ENCODE assay signal across 9 cellular contexts in genomic region chr11:64849600-64850356, GRCh38. TPM values are rescaled to one million over a fixed set of nuclear protein-coding genes. Genes with fewer than 3 reads are reported as not detected.
DNase-seq lines count a peak whose midpoint lies in the region; ATAC-seq and TF ChIP-seq lines count a peak whose summit lies in the region.
"Had no signal": no experiment of that assay in that cellular context is flagged by ENCODE, and none has a peak within 500 bp of the region (broad histone marks: within the 10 kb centered on the region; RNA-seq: fewer than 3 reads in every experiment).

No MANE protein-coding gene starts in this region.

- peaks cover 64% of the 10 kb centered on the region for H3K4me1 Mint-ChIP-seq in Calu3 (ENCODE audit: low read depth, unreplicated experiment)

- peaks cover 56% of the 10 kb centered on the region for H3K36me3 Mint-ChIP-seq in Calu3 (ENCODE audit: insufficient read depth, unreplicated experiment)

- no peaks in the 10 kb centered on the region for H3K27me3 Mint-ChIP-seq in Calu3 (ENCODE audit: unreplicated experiment)

- H3K27ac Mint-ChIP-seq in Calu3 (ENCODE audit: unreplicated experiment), result peak overlapping the region; percentile 47

- no peak for ATAC-seq in HG03139 (IDR thresholded peaks at IDR 0.05; ENCODE audit: unreplicated experiment)

- no peaks in the 10 kb centered on the region for H3K9me3 Mint-ChIP-seq in Calu3 (ENCODE audit: low read depth, unreplicated experiment)

- TF ChIP-seq CTCF in Calu3 (IDR thresholded peaks at IDR 0.05; ENCODE audit: unreplicated experiment) (no peak), fibroblast of mammary gland (conservative IDR thresholded peaks at IDR 0.05; ENCODE audit: control insufficient read depth, insufficient read depth, low read depth, low read length) (no peak), retinal pigment epithelial cell (conservative IDR thresholded peaks at IDR 0.05; ENCODE audit: low read depth, low read length) (peak; percentile 2)

- BruUV-seq in Calu3 (replicated peaks; lab: Mats Ljungman, UMichigan), result no TSS peak

- H3K4me3 ChIP-seq in fibroblast of mammary gland (ENCODE audit: control insufficient read depth, low read depth, low read length) (no peak overlapping the region), retinal pigment epithelial cell (ENCODE audit: low read length) (no peak overlapping the region)

- no peak overlapping the region for H3K4me3 Mint-ChIP-seq in Calu3 (ENCODE audit: low read depth, unreplicated experiment)

- intact Hi-C loops in Calu3 (cut with micrococcal nuclease; ENCODE audit: unreplicated experiment), result loop anchor here (5.0 to 10.0 kb wide), 3 partner anchors 148 to 265 kb away; partner anchors contain the start of genes ARL2, BATF2, TM7SF2 and ZNHIT2

- CTCF ChIA-PET in Calu3 (lab: Charles Lee), result interaction anchor here (1.3 to 4.3 kb wide), 7 partner anchors 11 to 147 kb away, joined by 3 to 49 read pairs (median 14); partner anchors contain the start of genes BATF2 and EHD1

- DNase-seq in Calu3, result no peak
- DNase-seq in NCI-H446 (lab: John Stamatoyannopoulos, UW), result peak; percentile 60 to 91
- DNase-seq in fibroblast of mammary gland (ENCODE audit: low read depth), result peak; percentile 50
- no peak for DNase-seq in retinal pigment epithelial cell (ENCODE audit: low read depth)
- DNase-seq in D341Med (ENCODE audit: low spot score), result no peak
- no peak for DNase-seq in stimulated activated CD4-positive, alpha-beta T cell treated with anti-CD3 and anti-CD28 coated beads, Interleukin-1b, Interleukin-23, amount 100 ng/mL, for 48 hours
- DNase-seq in foreskin melanocyte, result no peak
- DNase-seq: T-helper 1 cell had no signal

RNA-seq across cellular contexts. Expression of gene CDC42BPG, which starts 5.3 kb away (rescaled TPM):
- total RNA-seq in Calu3 (2022), result 26.5 and 33.0 TPM in 2 replicates

RNA-seq across cellular contexts. Expression of gene EHD1, which starts 28.6 kb away (rescaled TPM):
- total RNA-seq in Calu3 (2022), result 92.8 and 101 TPM in 2 replicates

RNA-seq across cellular contexts. Expression of gene MEN1, which starts 39.4 kb away (rescaled TPM):
- 39.8 and 41.0 TPM in 2 replicates for total RNA-seq in Calu3 (2022)

RNA-seq across cellular contexts. Expression of gene MAP4K2, which starts 46.8 kb away (rescaled TPM):
- 17.0 and 17.4 TPM in 2 replicates for total RNA-seq in Calu3 (2022)

Comparison
In these comparisons a context has a peak if more than half of its experiments do, and no peak if none do; other contexts are left out.
1. DNase-seq: peak in NCI-H446 (2 of 2) and fibroblast of mammary gland (single experiment); none in Calu3 (single experiment), retinal pigment epithelial cell (single experiment), D341Med (single experiment), stimulated activated CD4-positive, alpha-beta T cell treated with anti-CD3 and anti-CD28 coated beads, Interleukin-1b, Interleukin-23, amount 100 ng/mL, for 48 hours (single experiment) and foreskin melanocyte (single experiment).